Comparison of ENCODE assay signal across 1 cellular context in genomic region chr5:146426305-146426704, GRCh38.
TF ChIP-seq lines count a peak whose summit lies in the region.

No MANE protein-coding gene starts in this region.

TF ChIP-seq in K562, 482 proteins besides CTCF, POLR2A, EP300 and RAD21 (continued from another document):
- no peak for TF ChIP-seq PYGO2 (tag; IDR thresholded peaks at IDR 0.05)
- peak; percentile 88 for TF ChIP-seq CEBPB (tag; IDR thresholded peaks at IDR 0.05)
TF ChIP-seq in K562: peak in this region for 2.
